15 cellular contexts compared by ENCODE assay signal in genomic region chr7:154231732-154232131, GRCh38.
DNase-seq lines count a peak whose midpoint lies in the region; ATAC-seq and TF ChIP-seq lines count a peak whose summit lies in the region.
"Had no signal": no experiment of that assay in that cellular context is flagged by ENCODE, and none has a peak within 500 bp of the region (broad histone marks: within the 10 kb centered on the region; RNA-seq: fewer than 3 reads in every experiment).

No MANE protein-coding gene starts in this region.

- 15 to 16% methylated on average over 6 of the region's 6 CpGs for WGBS in GM23248 (ENCODE audit: low coverage in 1 of 2, low lambda C conversion rate in 2 of 2, missing lambda C conversion rate in 2 of 2), 2 experiments

- no peaks in the 10 kb centered on the region for H3K4me1 ChIP-seq in GM23248 (ENCODE audit: insufficient read depth)

- peak; percentile 29 for ATAC-seq in left lobe of liver
- ATAC-seq in GM21390 (IDR thresholded peaks at IDR 0.05; ENCODE audit: unreplicated experiment) = no peak
- ATAC-seq in natural killer cell = no peak
- ATAC-seq: effector memory CD8-positive, alpha-beta T cell; left cardiac atrium had no signal

- TF ChIP-seq CTCF in natural killer cell (IDR thresholded peaks at IDR 0.05) = no peak

- no peaks in the 10 kb centered on the region for H3K79me2 ChIP-seq in GM23248 (ENCODE audit: insufficient read depth)

- H2AFZ ChIP-seq in GM23248 = no peak overlapping the region

- H3K9me3 Mint-ChIP-seq in natural killer cell = peaks cover 13 to 15% of the 10 kb centered on the region in 2 donors

- no peaks in the 10 kb centered on the region for H3K4me1 Mint-ChIP-seq in natural killer cell

- no peak overlapping the region for H3K9ac ChIP-seq in GM23248

- no peaks in the 10 kb centered on the region for H3K9me3 ChIP-seq in GM23248 (ENCODE audit: low read depth)

- intact Hi-C loops in natural killer cell (cut with micrococcal nuclease) = no loop called here

- no peak for TF ChIP-seq RAD21 in Ishikawa (IDR thresholded peaks at IDR 0.05; ENCODE audit: low read depth)

- no peak overlapping the region for H3K27ac ChIP-seq in GM23248

- peaks cover 6% of the 10 kb centered on the region for H3K36me3 Mint-ChIP-seq in natural killer cell
- H3K36me3 Mint-ChIP-seq: activated CD4-positive, alpha-beta memory T cell treated with anti-CD3 and anti-CD28 coated beads for 36 hours had no signal

- no peaks in the 10 kb centered on the region for H3K36me3 ChIP-seq in GM23248 (ENCODE audit: low read depth)

- H3K4me2 ChIP-seq in GM23248 (ENCODE audit: unreplicated experiment) = no peak overlapping the region

- H3F3A ChIP-seq in GM23248 (ENCODE audit: insufficient read depth) = no peaks in the 10 kb centered on the region

- H3K4me3 Mint-ChIP-seq in natural killer cell = no peak overlapping the region
- H3K4me3 Mint-ChIP-seq: activated CD4-positive, alpha-beta memory T cell treated with anti-CD3 and anti-CD28 coated beads for 36 hours; effector memory CD8-positive, alpha-beta T cell had no signal

- no peaks in the 10 kb centered on the region for H3K27me3 Mint-ChIP-seq in natural killer cell (ENCODE audit: low read depth in 2 of 2)
- H3K27me3 Mint-ChIP-seq: activated CD4-positive, alpha-beta memory T cell treated with anti-CD3 and anti-CD28 coated beads for 36 hours; effector memory CD8-positive, alpha-beta T cell had no signal

- H4K20me1 ChIP-seq in GM23248 (ENCODE audit: insufficient read depth) = no peaks in the 10 kb centered on the region

- no peaks in the 10 kb centered on the region for H3K9me2 ChIP-seq in GM23248 (ENCODE audit: insufficient read depth)

- H3K4me3 ChIP-seq in GM23248 = no peak overlapping the region

- in situ Hi-C loops in GM23248 (cut with MboI) = no loop called here

- no peak overlapping the region for H3K27ac Mint-ChIP-seq in natural killer cell
- H3K27ac Mint-ChIP-seq: activated CD4-positive, alpha-beta memory T cell treated with anti-CD3 and anti-CD28 coated beads for 36 hours; effector memory CD8-positive, alpha-beta T cell had no signal

- no peak for TF ChIP-seq EP300 in Ishikawa (IDR thresholded peaks at IDR 0.05; ENCODE audit: borderline replicate concordance)

- DNase-seq in GM23248 = peak; percentile 0
- peak; percentile 7 for DNase-seq in UCSD-AML1 (lab: John Stamatoyannopoulos, UW; ENCODE audit: unreplicated experiment)
- no peak for DNase-seq in left lobe of liver (ENCODE audit: low spot score)
- DNase-seq in natural killer cell = no peak
- DNase-seq in stimulated activated CD4-positive, alpha-beta T cell treated with anti-CD3 and anti-CD28 coated beads, Interleukin-2, amount 100 ng/mL, for 48 hours = no peak
- no peak for DNase-seq in NCI-H1417 (lab: John Stamatoyannopoulos, UW)
- DNase-seq: activated CD4-positive, alpha-beta memory T cell treated with anti-CD3 and anti-CD28 coated beads for 36 hours; caudate nucleus; effector memory CD8-positive, alpha-beta T cell; hippocampal formation; KG1; left cardiac atrium; stimulated activated naive CD4-positive, alpha-beta T cell treated with Interleukin-2 at 50 U/mL for 16 hours had no signal

- no peaks in the 10 kb centered on the region for H3K27me3 ChIP-seq in GM23248 (replicated peaks; ENCODE audit: insufficient read depth)

TF ChIP-seq in Ishikawa, 13 proteins besides CTCF, POLR2A, EP300 and RAD21:
- TF ChIP-seq EGR1 (IDR thresholded peaks at IDR 0.05) (no peak), REST (IDR thresholded peaks at IDR 0.05; ENCODE audit: low read depth) (peak; percentile 84)
TF ChIP-seq in Ishikawa: peak in this region for 1.

Comparison
In these comparisons a context has a peak if more than half of its experiments do, and no peak if none do; other contexts are left out.
1. DNase-seq: peak in GM23248 (single experiment) and UCSD-AML1 (single experiment); none in left lobe of liver (single experiment), natural killer cell (single experiment), stimulated activated CD4-positive, alpha-beta T cell treated with anti-CD3 and anti-CD28 coated beads, Interleukin-2, amount 100 ng/mL, for 48 hours (0 of 2) and NCI-H1417 (0 of 3).